1 cellular context compared by ENCODE assay signal in the genomic region with DNA sequence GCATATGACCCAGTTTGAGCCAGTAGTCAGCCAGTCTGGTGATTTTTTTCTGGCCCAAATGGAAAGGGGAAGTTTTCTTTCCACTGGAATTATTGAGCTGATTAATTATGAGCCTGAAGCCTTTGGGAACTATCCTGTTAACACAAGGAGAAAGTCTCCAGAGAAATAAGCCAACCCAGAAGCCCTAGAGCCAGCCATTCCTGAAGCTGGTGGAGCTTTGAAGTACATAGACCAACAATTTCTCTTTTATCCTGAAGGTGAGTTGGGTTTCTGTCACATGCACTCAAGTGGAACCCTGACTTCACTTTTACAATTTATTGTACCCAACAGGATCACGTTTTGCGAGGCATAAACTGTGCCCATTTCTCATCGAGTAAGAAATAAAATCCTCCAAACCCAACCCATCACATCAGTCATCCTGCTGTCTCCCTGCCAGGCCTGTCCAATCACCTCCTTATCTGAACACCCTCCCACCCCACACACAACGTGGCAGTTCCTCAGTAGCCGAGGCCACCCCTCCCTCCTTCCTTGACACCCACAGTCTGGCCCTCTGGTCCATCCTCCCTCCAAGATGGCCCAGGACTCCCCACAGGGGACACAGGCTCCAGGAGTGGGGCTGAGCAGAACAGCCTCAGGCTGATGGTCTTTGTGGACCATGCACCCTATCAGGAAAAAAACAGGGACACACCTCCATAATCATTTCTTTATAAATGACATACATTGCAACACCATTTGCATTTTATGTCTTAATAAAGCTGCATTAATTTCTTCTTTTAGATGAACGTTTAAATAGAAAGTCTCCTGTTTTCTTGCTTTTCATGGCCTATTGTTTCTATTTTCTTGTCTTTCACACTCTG.
TF ChIP-seq lines count a peak whose summit lies in the region.

No MANE protein-coding gene starts in this region.

TF ChIP-seq in K562, 482 proteins besides CTCF, POLR2A, EP300 and RAD21 (continues in another document):
- TF ChIP-seq, protein P1, sequence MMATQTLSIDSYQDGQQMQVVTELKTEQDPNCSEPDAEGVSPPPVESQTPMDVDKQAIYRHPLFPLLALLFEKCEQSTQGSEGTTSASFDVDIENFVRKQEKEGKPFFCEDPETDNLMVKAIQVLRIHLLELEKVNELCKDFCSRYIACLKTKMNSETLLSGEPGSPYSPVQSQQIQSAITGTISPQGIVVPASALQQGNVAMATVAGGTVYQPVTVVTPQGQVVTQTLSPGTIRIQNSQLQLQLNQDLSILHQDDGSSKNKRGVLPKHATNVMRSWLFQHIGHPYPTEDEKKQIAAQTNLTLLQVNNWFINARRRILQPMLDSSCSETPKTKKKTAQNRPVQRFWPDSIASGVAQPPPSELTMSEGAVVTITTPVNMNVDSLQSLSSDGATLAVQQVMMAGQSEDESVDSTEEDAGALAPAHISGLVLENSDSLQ (IDR thresholded peaks at IDR 0.05) = peak; percentile 99
- TF ChIP-seq, protein P2, sequence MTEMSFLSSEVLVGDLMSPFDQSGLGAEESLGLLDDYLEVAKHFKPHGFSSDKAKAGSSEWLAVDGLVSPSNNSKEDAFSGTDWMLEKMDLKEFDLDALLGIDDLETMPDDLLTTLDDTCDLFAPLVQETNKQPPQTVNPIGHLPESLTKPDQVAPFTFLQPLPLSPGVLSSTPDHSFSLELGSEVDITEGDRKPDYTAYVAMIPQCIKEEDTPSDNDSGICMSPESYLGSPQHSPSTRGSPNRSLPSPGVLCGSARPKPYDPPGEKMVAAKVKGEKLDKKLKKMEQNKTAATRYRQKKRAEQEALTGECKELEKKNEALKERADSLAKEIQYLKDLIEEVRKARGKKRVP (CRISPR knock-in tag; IDR thresholded peaks at IDR 0.05) = no peak
- TF ChIP-seq TAF7 (tag; IDR thresholded peaks at IDR 0.05) (peak; percentile 75), EP400 (IDR thresholded peaks at IDR 0.05) (peak; percentile 66), ZNF668 (CRISPR knock-in tag; IDR thresholded peaks at IDR 0.05) (no peak), L3MBTL2 (IDR thresholded peaks at IDR 0.05) (peak; percentile 61; the same call in 1 of the 2 replicates), NFYB (IDR thresholded peaks at IDR 0.05; ENCODE audit: extremely low read depth, insufficient read length) (peak; percentile 35), TAF1 (IDR thresholded peaks at IDR 0.05; ENCODE audit: control insufficient read depth, extremely low read depth, insufficient read depth, low read length, severe bottlenecking) (peak; percentile 85), RBM39 (optimal IDR thresholded peaks at IDR 0.05; ENCODE audit: low read depth, low read length) (no peak), CC2D1A (IDR thresholded peaks at IDR 0.05) (no peak), CTBP1 (IDR thresholded peaks at IDR 0.05; ENCODE audit: borderline replicate concordance) (peak; percentile 10; the same call in 1 of the 2 replicates), POLR2B (IDR thresholded peaks at IDR 0.05; ENCODE audit: low read depth, partially characterized antibody) (peak; percentile 70), SP2 (IDR thresholded peaks at IDR 0.05; ENCODE audit: extremely low read depth, low read depth, low read length, poor library complexity, severe bottlenecking) (peak; percentile 49), CEBPG (CRISPR knock-in tag; IDR thresholded peaks at IDR 0.05) (no peak; the same call in 1 of the 2 replicates), CEBPG (tag; conservative IDR thresholded peaks at IDR 0.05 in 1 of 2, IDR thresholded peaks at IDR 0.05 in 1 of 2) (peak in 1 of 2 experiments; percentile 35; a peak in 1 of 4 replicates)
- TF ChIP-seq, protein P3, sequence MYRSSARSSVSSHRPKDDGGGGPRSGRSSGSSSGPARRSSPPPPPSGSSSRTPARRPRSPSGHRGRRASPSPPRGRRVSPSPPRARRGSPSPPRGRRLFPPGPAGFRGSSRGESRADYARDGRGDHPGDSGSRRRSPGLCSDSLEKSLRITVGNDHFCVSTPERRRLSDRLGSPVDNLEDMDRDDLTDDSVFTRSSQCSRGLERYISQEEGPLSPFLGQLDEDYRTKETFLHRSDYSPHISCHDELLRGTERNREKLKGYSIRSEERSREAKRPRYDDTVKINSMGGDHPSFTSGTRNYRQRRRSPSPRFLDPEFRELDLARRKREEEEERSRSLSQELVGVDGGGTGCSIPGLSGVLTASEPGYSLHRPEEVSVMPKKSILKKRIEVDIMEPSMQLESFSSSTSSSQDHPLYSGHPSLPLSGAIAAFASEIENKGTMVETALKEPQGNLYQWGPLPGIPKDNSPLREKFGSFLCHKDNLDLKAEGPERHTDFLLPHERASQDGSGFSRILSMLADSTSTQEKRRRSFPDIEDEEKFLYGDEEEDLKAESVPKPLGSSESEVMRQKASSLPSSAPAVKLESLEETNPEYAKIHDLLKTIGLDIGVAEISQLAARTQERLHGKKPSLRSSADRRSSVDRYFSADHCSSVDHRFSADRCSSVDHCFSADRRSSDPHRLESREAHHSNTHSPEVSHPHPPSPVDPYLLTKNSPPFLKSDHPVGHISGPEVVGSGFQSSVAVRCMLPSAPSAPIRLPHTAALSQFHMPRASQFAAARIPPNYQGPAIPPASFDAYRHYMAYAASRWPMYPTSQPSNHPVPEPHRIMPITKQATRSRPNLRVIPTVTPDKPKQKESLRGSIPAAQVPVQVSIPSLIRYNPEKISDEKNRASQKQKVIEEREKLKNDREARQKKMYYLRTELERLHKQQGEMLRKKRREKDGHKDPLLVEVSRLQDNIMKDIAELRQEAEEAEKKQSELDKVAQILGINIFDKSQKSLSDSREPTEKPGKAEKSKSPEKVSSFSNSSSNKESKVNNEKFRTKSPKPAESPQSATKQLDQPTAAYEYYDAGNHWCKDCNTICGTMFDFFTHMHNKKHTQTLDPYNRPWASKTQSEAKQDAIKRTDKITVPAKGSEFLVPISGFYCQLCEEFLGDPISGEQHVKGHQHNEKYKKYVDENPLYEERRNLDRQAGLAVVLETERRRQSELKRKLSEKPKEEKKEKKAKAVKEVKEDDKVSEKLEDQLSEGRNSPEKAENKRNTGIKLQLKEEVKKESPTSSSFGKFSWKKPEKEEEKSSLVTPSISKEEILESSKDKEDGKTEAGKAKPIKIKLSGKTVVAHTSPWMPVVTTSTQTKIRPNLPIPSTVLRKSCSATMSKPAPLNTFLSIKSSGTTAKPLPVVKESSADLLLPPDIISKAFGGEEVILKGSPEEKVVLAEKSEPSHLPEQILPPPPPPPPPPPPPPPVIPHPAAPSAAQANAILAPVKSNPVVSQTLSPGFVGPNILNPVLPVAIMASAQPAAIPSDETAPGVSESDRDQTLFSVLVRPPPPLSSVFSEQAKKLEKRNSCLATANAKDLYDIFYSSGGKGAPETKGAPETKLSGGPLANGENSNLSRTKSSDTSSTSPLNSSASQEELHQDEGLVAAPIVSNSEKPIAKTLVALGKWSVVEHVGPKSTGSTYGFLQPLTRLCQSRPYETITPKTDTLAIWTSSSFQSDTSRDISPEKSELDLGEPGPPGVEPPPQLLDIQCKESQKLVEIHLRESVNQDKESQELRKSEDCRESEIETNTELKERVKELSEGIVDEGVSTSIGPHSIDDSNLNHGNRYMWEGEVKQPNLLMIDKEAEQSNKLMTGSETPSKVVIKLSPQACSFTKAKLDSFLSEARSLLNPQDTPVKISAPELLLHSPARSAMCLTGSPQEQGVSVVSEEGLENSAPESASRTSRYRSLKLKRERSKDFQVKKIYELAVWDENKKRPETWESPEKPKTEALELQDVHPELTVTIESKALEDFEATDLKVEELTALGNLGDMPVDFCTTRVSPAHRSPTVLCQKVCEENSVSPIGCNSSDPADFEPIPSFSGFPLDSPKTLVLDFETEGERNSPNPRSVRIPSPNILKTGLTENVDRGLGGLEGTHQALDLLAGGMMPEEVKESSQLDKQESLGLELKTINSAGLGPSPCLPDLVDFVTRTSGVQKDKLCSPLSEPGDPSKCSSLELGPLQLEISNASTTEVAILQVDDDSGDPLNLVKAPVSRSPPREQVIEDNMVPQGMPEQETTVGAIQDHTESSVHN (IDR thresholded peaks at IDR 0.05; ENCODE audit: borderline replicate concordance in 1 of 2, low read depth in 1 of 2) = 0 out of 4 replicates have a peak, but pooled peaks of 1 of the 2 experiments have one; percentile 23
- TF ChIP-seq, protein P4, sequence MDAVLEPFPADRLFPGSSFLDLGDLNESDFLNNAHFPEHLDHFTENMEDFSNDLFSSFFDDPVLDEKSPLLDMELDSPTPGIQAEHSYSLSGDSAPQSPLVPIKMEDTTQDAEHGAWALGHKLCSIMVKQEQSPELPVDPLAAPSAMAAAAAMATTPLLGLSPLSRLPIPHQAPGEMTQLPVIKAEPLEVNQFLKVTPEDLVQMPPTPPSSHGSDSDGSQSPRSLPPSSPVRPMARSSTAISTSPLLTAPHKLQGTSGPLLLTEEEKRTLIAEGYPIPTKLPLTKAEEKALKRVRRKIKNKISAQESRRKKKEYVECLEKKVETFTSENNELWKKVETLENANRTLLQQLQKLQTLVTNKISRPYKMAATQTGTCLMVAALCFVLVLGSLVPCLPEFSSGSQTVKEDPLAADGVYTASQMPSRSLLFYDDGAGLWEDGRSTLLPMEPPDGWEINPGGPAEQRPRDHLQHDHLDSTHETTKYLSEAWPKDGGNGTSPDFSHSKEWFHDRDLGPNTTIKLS (IDR thresholded peaks at IDR 0.05; ENCODE audit: borderline replicate concordance, low read depth) = 0 out of 2 replicates have a peak, but pooled peaks have one; percentile 60
- TF ChIP-seq, protein P5, sequence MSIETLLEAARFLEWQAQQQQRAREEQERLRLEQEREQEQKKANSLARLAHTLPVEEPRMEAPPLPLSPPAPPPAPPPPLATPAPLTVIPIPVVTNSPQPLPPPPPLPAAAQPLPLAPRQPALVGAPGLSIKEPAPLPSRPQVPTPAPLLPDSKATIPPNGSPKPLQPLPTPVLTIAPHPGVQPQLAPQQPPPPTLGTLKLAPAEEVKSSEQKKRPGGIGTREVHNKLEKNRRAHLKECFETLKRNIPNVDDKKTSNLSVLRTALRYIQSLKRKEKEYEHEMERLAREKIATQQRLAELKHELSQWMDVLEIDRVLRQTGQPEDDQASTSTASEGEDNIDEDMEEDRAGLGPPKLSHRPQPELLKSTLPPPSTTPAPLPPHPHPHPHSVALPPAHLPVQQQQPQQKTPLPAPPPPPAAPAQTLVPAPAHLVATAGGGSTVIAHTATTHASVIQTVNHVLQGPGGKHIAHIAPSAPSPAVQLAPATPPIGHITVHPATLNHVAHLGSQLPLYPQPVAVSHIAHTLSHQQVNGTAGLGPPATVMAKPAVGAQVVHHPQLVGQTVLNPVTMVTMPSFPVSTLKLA (conservative IDR thresholded peaks at IDR 0.05) = peak in 1 of 2 experiments; percentile 32; a peak in 2 of 4 replicates
- TF ChIP-seq, protein P6, sequence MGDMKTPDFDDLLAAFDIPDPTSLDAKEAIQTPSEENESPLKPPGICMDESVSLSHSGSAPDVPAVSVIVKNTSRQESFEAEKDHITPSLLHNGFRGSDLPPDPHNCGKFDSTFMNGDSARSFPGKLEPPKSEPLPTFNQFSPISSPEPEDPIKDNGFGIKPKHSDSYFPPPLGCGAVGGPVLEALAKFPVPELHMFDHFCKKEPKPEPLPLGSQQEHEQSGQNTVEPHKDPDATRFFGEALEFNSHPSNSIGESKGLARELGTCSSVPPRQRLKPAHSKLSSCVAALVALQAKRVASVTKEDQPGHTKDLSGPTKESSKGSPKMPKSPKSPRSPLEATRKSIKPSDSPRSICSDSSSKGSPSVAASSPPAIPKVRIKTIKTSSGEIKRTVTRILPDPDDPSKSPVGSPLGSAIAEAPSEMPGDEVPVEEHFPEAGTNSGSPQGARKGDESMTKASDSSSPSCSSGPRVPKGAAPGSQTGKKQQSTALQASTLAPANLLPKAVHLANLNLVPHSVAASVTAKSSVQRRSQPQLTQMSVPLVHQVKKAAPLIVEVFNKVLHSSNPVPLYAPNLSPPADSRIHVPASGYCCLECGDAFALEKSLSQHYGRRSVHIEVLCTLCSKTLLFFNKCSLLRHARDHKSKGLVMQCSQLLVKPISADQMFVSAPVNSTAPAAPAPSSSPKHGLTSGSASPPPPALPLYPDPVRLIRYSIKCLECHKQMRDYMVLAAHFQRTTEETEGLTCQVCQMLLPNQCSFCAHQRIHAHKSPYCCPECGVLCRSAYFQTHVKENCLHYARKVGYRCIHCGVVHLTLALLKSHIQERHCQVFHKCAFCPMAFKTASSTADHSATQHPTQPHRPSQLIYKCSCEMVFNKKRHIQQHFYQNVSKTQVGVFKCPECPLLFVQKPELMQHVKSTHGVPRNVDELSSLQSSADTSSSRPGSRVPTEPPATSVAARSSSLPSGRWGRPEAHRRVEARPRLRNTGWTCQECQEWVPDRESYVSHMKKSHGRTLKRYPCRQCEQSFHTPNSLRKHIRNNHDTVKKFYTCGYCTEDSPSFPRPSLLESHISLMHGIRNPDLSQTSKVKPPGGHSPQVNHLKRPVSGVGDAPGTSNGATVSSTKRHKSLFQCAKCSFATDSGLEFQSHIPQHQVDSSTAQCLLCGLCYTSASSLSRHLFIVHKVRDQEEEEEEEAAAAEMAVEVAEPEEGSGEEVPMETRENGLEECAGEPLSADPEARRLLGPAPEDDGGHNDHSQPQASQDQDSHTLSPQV (IDR thresholded peaks at IDR 0.05) = no peak
- TF ChIP-seq, protein P7, sequence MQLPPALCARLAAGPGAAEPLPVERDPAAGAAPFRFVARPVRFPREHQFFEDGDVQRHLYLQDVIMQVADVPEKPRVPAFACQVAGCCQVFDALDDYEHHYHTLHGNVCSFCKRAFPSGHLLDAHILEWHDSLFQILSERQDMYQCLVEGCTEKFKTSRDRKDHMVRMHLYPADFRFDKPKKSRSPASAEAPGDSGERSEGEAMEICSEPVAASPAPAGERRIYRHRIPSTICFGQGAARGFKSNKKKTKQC (CRISPR knock-in tag; IDR thresholded peaks at IDR 0.05) = peak; percentile 30; the same call in 1 of the 2 replicates
- TF ChIP-seq, protein P8, sequence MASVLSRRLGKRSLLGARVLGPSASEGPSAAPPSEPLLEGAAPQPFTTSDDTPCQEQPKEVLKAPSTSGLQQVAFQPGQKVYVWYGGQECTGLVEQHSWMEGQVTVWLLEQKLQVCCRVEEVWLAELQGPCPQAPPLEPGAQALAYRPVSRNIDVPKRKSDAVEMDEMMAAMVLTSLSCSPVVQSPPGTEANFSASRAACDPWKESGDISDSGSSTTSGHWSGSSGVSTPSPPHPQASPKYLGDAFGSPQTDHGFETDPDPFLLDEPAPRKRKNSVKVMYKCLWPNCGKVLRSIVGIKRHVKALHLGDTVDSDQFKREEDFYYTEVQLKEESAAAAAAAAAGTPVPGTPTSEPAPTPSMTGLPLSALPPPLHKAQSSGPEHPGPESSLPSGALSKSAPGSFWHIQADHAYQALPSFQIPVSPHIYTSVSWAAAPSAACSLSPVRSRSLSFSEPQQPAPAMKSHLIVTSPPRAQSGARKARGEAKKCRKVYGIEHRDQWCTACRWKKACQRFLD (CRISPR knock-in tag; IDR thresholded peaks at IDR 0.05) = no peak
